In the genomic region with DNA sequence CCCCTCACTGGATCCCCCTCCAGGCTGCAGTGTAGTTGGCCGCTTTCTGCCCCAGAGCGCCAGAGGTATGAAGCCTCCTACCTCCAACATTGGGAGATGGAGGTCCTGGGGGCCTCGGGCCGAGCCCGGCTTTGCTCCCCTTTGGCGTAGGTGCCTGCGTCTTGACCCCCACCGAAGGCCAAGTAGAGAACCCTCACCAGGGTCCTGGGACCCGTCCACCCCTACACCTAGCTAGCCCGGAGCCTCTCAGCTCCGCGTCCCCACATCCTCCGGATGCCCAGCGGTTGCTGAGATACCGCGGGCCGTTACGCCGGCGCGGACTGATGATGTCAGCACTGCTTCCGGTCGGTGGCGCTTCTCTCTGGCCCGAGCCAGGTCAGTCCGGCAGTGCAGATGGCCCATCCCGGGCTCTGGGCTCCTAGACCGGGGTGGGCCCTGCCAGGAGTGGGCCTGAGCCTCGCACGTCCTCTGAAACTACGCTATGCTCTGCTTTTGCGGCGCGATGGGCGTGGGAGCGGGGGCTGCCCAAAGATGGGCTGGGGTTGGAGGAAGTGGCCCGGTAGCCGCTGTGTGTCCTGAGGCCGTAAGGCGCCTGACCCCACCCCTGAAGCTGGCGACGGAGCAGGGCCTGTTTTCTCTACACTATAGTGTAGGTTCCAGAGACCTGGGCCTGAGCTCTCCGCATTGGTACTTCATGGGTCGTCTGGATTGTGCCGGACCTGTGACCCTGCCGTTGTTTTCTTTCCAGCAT, we compare ENCODE assay signal across 1 cellular context.
A peak's percentile ranks its signal among the peaks of the same experiment; 100 is the strongest.
TF ChIP-seq lines count a peak whose summit lies in the region.

A gene (minus strand): TSS at position 297 of the 751 bp plus-strand sequence. CDS start 1,871 bp downstream, outside the sequence.
A gene with protein sequence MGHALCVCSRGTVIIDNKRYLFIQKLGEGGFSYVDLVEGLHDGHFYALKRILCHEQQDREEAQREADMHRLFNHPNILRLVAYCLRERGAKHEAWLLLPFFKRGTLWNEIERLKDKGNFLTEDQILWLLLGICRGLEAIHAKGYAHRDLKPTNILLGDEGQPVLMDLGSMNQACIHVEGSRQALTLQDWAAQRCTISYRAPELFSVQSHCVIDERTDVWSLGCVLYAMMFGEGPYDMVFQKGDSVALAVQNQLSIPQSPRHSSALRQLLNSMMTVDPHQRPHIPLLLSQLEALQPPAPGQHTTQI (plus strand): TSS at position 332 of the 751 bp plus-strand sequence. CDS start 521 bp downstream, outside the sequence.

TF ChIP-seq in HepG2, 621 proteins besides CTCF, POLR2A, EP300 and RAD21 (continued from another document and continues in another):
- 0 out of 2 replicates have a peak, but pooled peaks have one; percentile 69 for TF ChIP-seq ZFP82 (CRISPR knock-in tag; IDR thresholded peaks at IDR 0.05; ENCODE audit: borderline replicate concordance)
- TF ChIP-seq, protein P1, sequence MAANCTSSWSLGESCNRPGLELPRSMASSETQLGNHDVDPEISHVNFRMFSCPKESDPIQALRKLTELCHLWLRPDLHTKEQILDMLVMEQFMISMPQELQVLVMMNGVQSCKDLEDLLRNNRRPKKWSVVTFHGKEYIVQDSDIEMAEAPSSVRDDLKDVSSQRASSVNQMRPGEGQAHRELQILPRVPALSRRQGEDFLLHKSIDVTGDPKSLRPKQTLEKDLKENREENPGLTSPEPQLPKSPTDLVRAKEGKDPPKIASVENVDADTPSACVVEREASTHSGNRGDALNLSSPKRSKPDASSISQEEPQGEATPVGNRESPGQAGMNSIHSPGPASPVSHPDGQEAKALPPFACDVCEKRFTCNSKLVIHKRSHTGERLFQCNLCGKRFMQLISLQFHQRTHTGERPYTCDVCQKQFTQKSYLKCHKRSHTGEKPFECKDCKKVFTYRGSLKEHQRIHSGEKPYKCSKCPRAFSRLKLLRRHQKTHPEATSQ (CRISPR knock-in tag; IDR thresholded peaks at IDR 0.05; ENCODE audit: borderline replicate concordance) = no peak
- peak; percentile 55; the same call in 1 of the 2 replicates for TF ChIP-seq NR2F6 (IDR thresholded peaks at IDR 0.05)
- TF ChIP-seq NR2F6 (CRISPR knock-in tag; IDR thresholded peaks at IDR 0.05) = peak; percentile 44; the same call in 1 of the 2 replicates
- TF ChIP-seq ZNF382 (CRISPR knock-in tag; IDR thresholded peaks at IDR 0.05; ENCODE audit: borderline replicate concordance) = no peak
- TF ChIP-seq, protein P2, sequence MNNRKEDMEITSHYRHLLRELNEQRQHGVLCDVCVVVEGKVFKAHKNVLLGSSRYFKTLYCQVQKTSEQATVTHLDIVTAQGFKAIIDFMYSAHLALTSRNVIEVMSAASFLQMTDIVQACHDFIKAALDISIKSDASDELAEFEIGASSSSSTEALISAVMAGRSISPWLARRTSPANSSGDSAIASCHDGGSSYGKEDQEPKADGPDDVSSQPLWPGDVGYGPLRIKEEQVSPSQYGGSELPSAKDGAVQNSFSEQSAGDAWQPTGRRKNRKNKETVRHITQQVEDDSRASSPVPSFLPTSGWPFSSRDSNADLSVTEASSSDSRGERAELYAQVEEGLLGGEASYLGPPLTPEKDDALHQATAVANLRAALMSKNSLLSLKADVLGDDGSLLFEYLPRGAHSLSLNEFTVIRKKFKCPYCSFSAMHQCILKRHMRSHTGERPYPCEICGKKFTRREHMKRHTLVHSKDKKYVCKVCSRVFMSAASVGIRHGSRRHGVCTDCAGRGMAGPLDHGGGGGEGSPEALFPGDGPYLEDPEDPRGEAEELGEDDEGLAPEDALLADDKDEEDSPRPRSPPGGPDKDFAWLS (CRISPR knock-in tag; IDR thresholded peaks at IDR 0.05; ENCODE audit: borderline replicate concordance) = no peak
- TF ChIP-seq, protein P3, sequence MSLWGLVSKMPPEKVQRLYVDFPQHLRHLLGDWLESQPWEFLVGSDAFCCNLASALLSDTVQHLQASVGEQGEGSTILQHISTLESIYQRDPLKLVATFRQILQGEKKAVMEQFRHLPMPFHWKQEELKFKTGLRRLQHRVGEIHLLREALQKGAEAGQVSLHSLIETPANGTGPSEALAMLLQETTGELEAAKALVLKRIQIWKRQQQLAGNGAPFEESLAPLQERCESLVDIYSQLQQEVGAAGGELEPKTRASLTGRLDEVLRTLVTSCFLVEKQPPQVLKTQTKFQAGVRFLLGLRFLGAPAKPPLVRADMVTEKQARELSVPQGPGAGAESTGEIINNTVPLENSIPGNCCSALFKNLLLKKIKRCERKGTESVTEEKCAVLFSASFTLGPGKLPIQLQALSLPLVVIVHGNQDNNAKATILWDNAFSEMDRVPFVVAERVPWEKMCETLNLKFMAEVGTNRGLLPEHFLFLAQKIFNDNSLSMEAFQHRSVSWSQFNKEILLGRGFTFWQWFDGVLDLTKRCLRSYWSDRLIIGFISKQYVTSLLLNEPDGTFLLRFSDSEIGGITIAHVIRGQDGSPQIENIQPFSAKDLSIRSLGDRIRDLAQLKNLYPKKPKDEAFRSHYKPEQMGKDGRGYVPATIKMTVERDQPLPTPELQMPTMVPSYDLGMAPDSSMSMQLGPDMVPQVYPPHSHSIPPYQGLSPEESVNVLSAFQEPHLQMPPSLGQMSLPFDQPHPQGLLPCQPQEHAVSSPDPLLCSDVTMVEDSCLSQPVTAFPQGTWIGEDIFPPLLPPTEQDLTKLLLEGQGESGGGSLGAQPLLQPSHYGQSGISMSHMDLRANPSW (CRISPR knock-in tag; IDR thresholded peaks at IDR 0.05; ENCODE audit: borderline replicate concordance) = no peak
- TF ChIP-seq ZSCAN31 (CRISPR knock-in tag; IDR thresholded peaks at IDR 0.05; ENCODE audit: low read depth) = peak; percentile 87; the same call in 1 of the 2 replicates
- peak; percentile 75; the same call in 1 of the 2 replicates for TF ChIP-seq DNMT1 (CRISPR knock-in tag; IDR thresholded peaks at IDR 0.05)
- no peak for TF ChIP-seq ZNF557 (CRISPR knock-in tag; IDR thresholded peaks at IDR 0.05)
- TF ChIP-seq ZNF253 (CRISPR knock-in tag; IDR thresholded peaks at IDR 0.05; ENCODE audit: borderline replicate concordance) = no peak
- 0 out of 2 replicates have a peak, but pooled peaks have one; percentile 68 for TF ChIP-seq ZNF44 (CRISPR knock-in tag; IDR thresholded peaks at IDR 0.05)
- TF ChIP-seq TSC22D2 (CRISPR knock-in tag; IDR thresholded peaks at IDR 0.05; ENCODE audit: borderline replicate concordance) = peak; percentile 90
- TF ChIP-seq, protein P4, sequence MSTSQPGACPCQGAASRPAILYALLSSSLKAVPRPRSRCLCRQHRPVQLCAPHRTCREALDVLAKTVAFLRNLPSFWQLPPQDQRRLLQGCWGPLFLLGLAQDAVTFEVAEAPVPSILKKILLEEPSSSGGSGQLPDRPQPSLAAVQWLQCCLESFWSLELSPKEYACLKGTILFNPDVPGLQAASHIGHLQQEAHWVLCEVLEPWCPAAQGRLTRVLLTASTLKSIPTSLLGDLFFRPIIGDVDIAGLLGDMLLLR (CRISPR knock-in tag; IDR thresholded peaks at IDR 0.05) = peak; percentile 32; the same call in 1 of the 2 replicates
- TF ChIP-seq, protein P5, sequence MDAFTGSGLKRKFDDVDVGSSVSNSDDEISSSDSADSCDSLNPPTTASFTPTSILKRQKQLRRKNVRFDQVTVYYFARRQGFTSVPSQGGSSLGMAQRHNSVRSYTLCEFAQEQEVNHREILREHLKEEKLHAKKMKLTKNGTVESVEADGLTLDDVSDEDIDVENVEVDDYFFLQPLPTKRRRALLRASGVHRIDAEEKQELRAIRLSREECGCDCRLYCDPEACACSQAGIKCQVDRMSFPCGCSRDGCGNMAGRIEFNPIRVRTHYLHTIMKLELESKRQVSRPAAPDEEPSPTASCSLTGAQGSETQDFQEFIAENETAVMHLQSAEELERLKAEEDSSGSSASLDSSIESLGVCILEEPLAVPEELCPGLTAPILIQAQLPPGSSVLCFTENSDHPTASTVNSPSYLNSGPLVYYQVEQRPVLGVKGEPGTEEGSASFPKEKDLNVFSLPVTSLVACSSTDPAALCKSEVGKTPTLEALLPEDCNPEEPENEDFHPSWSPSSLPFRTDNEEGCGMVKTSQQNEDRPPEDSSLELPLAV (CRISPR knock-in tag; conservative IDR thresholded peaks at IDR 0.05; ENCODE audit: low read depth) = no peak
- TF ChIP-seq KLF11 (CRISPR knock-in tag; IDR thresholded peaks at IDR 0.05) = peak; percentile 88; the same call in 1 of the 2 replicates
- TF ChIP-seq, protein P6, sequence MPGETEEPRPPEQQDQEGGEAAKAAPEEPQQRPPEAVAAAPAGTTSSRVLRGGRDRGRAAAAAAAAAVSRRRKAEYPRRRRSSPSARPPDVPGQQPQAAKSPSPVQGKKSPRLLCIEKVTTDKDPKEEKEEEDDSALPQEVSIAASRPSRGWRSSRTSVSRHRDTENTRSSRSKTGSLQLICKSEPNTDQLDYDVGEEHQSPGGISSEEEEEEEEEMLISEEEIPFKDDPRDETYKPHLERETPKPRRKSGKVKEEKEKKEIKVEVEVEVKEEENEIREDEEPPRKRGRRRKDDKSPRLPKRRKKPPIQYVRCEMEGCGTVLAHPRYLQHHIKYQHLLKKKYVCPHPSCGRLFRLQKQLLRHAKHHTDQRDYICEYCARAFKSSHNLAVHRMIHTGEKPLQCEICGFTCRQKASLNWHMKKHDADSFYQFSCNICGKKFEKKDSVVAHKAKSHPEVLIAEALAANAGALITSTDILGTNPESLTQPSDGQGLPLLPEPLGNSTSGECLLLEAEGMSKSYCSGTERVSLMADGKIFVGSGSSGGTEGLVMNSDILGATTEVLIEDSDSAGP (CRISPR knock-in tag; IDR thresholded peaks at IDR 0.05; ENCODE audit: borderline replicate concordance) = peak; percentile 95; the same call in 1 of the 2 replicates
- TF ChIP-seq ZNF569 (CRISPR knock-in tag; IDR thresholded peaks at IDR 0.05; ENCODE audit: borderline replicate concordance) = no peak
- peak; percentile 88 for TF ChIP-seq MEF2D (CRISPR knock-in tag; IDR thresholded peaks at IDR 0.05)
- no peak for TF ChIP-seq ZNF703 (CRISPR knock-in tag; IDR thresholded peaks at IDR 0.05; ENCODE audit: borderline replicate concordance)
- no peak for TF ChIP-seq SNRNP70 (IDR thresholded peaks at IDR 0.05; ENCODE audit: low read depth, low read length)
- TF ChIP-seq, protein P7, sequence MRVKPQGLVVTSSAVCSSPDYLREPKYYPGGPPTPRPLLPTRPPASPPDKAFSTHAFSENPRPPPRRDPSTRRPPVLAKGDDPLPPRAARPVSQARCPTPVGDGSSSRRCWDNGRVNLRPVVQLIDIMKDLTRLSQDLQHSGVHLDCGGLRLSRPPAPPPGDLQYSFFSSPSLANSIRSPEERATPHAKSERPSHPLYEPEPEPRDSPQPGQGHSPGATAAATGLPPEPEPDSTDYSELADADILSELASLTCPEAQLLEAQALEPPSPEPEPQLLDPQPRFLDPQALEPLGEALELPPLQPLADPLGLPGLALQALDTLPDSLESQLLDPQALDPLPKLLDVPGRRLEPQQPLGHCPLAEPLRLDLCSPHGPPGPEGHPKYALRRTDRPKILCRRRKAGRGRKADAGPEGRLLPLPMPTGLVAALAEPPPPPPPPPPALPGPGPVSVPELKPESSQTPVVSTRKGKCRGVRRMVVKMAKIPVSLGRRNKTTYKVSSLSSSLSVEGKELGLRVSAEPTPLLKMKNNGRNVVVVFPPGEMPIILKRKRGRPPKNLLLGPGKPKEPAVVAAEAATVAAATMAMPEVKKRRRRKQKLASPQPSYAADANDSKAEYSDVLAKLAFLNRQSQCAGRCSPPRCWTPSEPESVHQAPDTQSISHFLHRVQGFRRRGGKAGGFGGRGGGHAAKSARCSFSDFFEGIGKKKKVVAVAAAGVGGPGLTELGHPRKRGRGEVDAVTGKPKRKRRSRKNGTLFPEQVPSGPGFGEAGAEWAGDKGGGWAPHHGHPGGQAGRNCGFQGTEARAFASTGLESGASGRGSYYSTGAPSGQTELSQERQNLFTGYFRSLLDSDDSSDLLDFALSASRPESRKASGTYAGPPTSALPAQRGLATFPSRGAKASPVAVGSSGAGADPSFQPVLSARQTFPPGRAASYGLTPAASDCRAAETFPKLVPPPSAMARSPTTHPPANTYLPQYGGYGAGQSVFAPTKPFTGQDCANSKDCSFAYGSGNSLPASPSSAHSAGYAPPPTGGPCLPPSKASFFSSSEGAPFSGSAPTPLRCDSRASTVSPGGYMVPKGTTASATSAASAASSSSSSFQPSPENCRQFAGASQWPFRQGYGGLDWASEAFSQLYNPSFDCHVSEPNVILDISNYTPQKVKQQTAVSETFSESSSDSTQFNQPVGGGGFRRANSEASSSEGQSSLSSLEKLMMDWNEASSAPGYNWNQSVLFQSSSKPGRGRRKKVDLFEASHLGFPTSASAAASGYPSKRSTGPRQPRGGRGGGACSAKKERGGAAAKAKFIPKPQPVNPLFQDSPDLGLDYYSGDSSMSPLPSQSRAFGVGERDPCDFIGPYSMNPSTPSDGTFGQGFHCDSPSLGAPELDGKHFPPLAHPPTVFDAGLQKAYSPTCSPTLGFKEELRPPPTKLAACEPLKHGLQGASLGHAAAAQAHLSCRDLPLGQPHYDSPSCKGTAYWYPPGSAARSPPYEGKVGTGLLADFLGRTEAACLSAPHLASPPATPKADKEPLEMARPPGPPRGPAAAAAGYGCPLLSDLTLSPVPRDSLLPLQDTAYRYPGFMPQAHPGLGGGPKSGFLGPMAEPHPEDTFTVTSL (CRISPR knock-in tag; IDR thresholded peaks at IDR 0.05; ENCODE audit: borderline replicate concordance) = peak; percentile 12; the same call in 1 of the 2 replicates
- TF ChIP-seq, protein P8, sequence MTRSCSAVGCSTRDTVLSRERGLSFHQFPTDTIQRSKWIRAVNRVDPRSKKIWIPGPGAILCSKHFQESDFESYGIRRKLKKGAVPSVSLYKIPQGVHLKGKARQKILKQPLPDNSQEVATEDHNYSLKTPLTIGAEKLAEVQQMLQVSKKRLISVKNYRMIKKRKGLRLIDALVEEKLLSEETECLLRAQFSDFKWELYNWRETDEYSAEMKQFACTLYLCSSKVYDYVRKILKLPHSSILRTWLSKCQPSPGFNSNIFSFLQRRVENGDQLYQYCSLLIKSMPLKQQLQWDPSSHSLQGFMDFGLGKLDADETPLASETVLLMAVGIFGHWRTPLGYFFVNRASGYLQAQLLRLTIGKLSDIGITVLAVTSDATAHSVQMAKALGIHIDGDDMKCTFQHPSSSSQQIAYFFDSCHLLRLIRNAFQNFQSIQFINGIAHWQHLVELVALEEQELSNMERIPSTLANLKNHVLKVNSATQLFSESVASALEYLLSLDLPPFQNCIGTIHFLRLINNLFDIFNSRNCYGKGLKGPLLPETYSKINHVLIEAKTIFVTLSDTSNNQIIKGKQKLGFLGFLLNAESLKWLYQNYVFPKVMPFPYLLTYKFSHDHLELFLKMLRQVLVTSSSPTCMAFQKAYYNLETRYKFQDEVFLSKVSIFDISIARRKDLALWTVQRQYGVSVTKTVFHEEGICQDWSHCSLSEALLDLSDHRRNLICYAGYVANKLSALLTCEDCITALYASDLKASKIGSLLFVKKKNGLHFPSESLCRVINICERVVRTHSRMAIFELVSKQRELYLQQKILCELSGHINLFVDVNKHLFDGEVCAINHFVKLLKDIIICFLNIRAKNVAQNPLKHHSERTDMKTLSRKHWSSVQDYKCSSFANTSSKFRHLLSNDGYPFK (CRISPR knock-in tag; IDR thresholded peaks at IDR 0.05; ENCODE audit: borderline replicate concordance) = peak; percentile 93; the same call in 1 of the 2 replicates
- peak; percentile 90 for TF ChIP-seq ZMYM4 (CRISPR knock-in tag; IDR thresholded peaks at IDR 0.05)
- no peak for TF ChIP-seq NFE2 (CRISPR knock-in tag; IDR thresholded peaks at IDR 0.05)
- peak; percentile 89 for TF ChIP-seq ZFP37 (CRISPR knock-in tag; IDR thresholded peaks at IDR 0.05; ENCODE audit: borderline replicate concordance)
- no peak for TF ChIP-seq SNAPC2 (CRISPR knock-in tag; IDR thresholded peaks at IDR 0.05)
